ENCODE assay signal across 8 cellular contexts in genomic region chr11:130861902-130862552, GRCh38. TPM values are rescaled to one million over a fixed set of nuclear protein-coding genes. Genes with fewer than 3 reads are reported as not detected.
DNase-seq lines count a peak whose midpoint lies in the region; ATAC-seq, FAIRE-seq and TF ChIP-seq lines count a peak whose summit lies in the region.

No MANE protein-coding gene starts in this region.

- no peaks in the 10 kb centered on the region for H3K9me3 Mint-ChIP-seq in Caco-2 (ENCODE audit: unreplicated experiment)
- no peaks in the 10 kb centered on the region for H3K9me3 Mint-ChIP-seq in mesothelial cell of epicardium

- no peak overlapping the region for H3K4me3 ChIP-seq in Caco-2 (ENCODE audit: low read depth, low read length)

- no peak overlapping the region for H3K4me3 Mint-ChIP-seq in Caco-2 (ENCODE audit: unreplicated experiment)
- H3K4me3 Mint-ChIP-seq in mesothelial cell of epicardium = no peak overlapping the region

- no peaks in the 10 kb centered on the region for H3K36me3 ChIP-seq in Caco-2 (ENCODE audit: control insufficient read depth, insufficient read depth, low read length)

- no peaks in the 10 kb centered on the region for H3K4me1 ChIP-seq in Caco-2

- no peaks in the 10 kb centered on the region; the same call in 1 of the 2 replicates for H3K9me3 ChIP-seq in Caco-2

- peak; percentile 54 for FAIRE-seq in endometrium (lab: Jason Lieb, UNC)

- intact Hi-C loops in Caco-2 (cut with micrococcal nuclease; ENCODE audit: unreplicated experiment) = loop anchor here (1.0 to 10.0 kb wide), 3 partner anchors 32 to 647 kb away; no protein-coding TSS in a partner anchor

- no peaks in the 10 kb centered on the region for H3K27me3 Mint-ChIP-seq in Caco-2 (ENCODE audit: insufficient read depth, unreplicated experiment)
- peaks cover 3% of the 10 kb centered on the region for H3K27me3 Mint-ChIP-seq in mesothelial cell of epicardium (ENCODE audit: low read depth)

- POLR2A ChIA-PET in Caco-2 (lab: Charles Lee) = interaction anchor here (1.5 kb wide), 1 partner anchor 431 kb away, joined by 4 read pairs; no protein-coding TSS in a partner anchor

- H3K36me3 Mint-ChIP-seq in Caco-2 (ENCODE audit: insufficient read depth, unreplicated experiment) (peaks cover 6% of the 10 kb centered on the region), mesothelial cell of epicardium (no peaks in the 10 kb centered on the region)

- BruUV-seq in Caco-2 (replicated peaks; lab: Mats Ljungman, UMichigan) = no TSS peak

- H3K27ac Mint-ChIP-seq in Caco-2 (ENCODE audit: unreplicated experiment) (no peak overlapping the region), mesothelial cell of epicardium (no peak overlapping the region)

- DNase-seq in Caco-2 = peak; percentile 92 to 95
- peak in 73 of 76 experiments; percentile 7 to 88 (median 71) for DNase-seq in HUDEP-2 (lab: John Stamatoyannopoulos, UW; ENCODE audit: unreplicated experiment in 76 of 76)
- peak; percentile 75 for DNase-seq in NK-92 treated with Interleukin-12 subunit alpha and Interleukin-12 subunit beta, amount 100 ng/mL, for 24 hours (lab: John Stamatoyannopoulos, UW)
- peak; percentile 62 to 67 for DNase-seq in activated CD8-positive, alpha-beta memory T cell treated with anti-CD3 and anti-CD28 coated beads for 4 hours (ENCODE audit: low read depth in 2 of 2)
- DNase-seq in mesothelial cell of epicardium (ENCODE audit: low spot score in 2 of 2, unreplicated experiment in 2 of 2) = peak; percentile 87 to 93
- peak; percentile 59 to 71 for DNase-seq in stimulated activated CD8-positive, alpha-beta memory T cell treated with anti-CD3 and anti-CD28 coated beads, Interleukin-2, amount 100 ng/mL, for 1 hour (ENCODE audit: low read depth in 2 of 2)

- H3K27me3 ChIP-seq in Caco-2 (replicated peaks; ENCODE audit: control insufficient read depth, insufficient read depth, low read length) = no peaks in the 10 kb centered on the region

- CTCF ChIA-PET in Caco-2 (lab: Charles Lee) = interaction anchor here (0.5 to 7.3 kb wide), 20 partner anchors 10 to 723 kb away, joined by 3 to 132 read pairs (median 4); partner anchors contain the start of genes ADAMTS15 and SNX19

- peaks cover 5% of the 10 kb centered on the region for H3K4me1 Mint-ChIP-seq in Caco-2 (ENCODE audit: low read depth, unreplicated experiment)
- peaks cover 6% of the 10 kb centered on the region for H3K4me1 Mint-ChIP-seq in mesothelial cell of epicardium

- TF ChIP-seq CTCF in Caco-2 (IDR thresholded peaks at IDR 0.05; ENCODE audit: insufficient read depth in 1 of 2, low read depth in 1 of 2, low read length in 1 of 2, severe bottlenecking in 1 of 2, unreplicated experiment in 1 of 2) (peak; percentile 100), mesothelial cell of epicardium (IDR thresholded peaks at IDR 0.05; ENCODE audit: unreplicated experiment) (peak; percentile 100)

- peak; percentile 82 for ATAC-seq in GM21423 (IDR thresholded peaks at IDR 0.05; ENCODE audit: unreplicated experiment)

RNA-seq across cellular contexts. Expression of gene SNX19, which starts 54.3 kb away (rescaled TPM):
- total RNA-seq in Caco-2 (2022) = 79.8 and 82.4 TPM in 2 replicates
- total RNA-seq in mesothelial cell of epicardium = 55.9 to 60.1 TPM (median 56.8 TPM) in 3 replicates
